Comparison of ENCODE assay signal across 11 cellular contexts in genomic region chr15:23629234-23629805, GRCh38.
DNase-seq lines count a peak whose midpoint lies in the region; ATAC-seq, FAIRE-seq and TF ChIP-seq lines count a peak whose summit lies in the region.
"Had no signal": no experiment of that assay in that cellular context is flagged by ENCODE, and none has a peak within 500 bp of the region (broad histone marks: within the 10 kb centered on the region; RNA-seq: fewer than 3 reads in every experiment).

No MANE protein-coding gene starts in this region.

- peaks cover 3% of the 10 kb centered on the region for H3K4me1 ChIP-seq in iPS-15b (ENCODE audit: control insufficient read depth, insufficient read depth, low read length)

- TF ChIP-seq CTCF in HFF-Myc (IDR thresholded peaks at IDR 0.05; ENCODE audit: low read depth, low read length, missing control alignments) = peak; percentile 33

- no peaks in the 10 kb centered on the region for H3K36me3 ChIP-seq in iPS-15b (ENCODE audit: control insufficient read depth, insufficient read depth, low read length)

- H3K9ac ChIP-seq in iPS-15b (ENCODE audit: low read depth, low read length) = no peak overlapping the region

- H3K4me3 ChIP-seq in HFF-Myc (replicated peaks; ENCODE audit: low read depth, low read length) (no peak overlapping the region), iPS-15b (ENCODE audit: low read depth, low read length) (peak overlapping the region; percentile 6)

- no peaks in the 10 kb centered on the region for H3K9me3 ChIP-seq in iPS-15b (ENCODE audit: control insufficient read depth, insufficient read depth, low read length)

- FAIRE-seq in RCC 7860 (lab: Jason Lieb, UNC) = peak; percentile 34

- DNase-seq in ACHN (peak; percentile 19), HFF-Myc (ENCODE audit: extremely low read depth, low read depth) (no peak), RCC 7860 (ENCODE audit: low spot score) (peak; percentile 15), NCI-H446 (lab: John Stamatoyannopoulos, UW) (no peak), EL (no peak)
- DNase-seq in effector CD8-positive, alpha-beta T cell (lab: John Stamatoyannopoulos, UW) = no peak
- DNase-seq: anterior cingulate cortex, NCI-H526 treated with DMSO at 0.1 percent for 48 hours, right cardiac atrium had no signal

- H3K27me3 ChIP-seq in iPS-15b (ENCODE audit: control insufficient read depth, insufficient read depth, low read length) = peaks cover 82% of the 10 kb centered on the region

- no peak for ATAC-seq in GM19397 (IDR thresholded peaks at IDR 0.05; ENCODE audit: unreplicated experiment)
- ATAC-seq: right cardiac atrium had no signal

- in situ Hi-C loops in ACHN (cut with HindIII; ENCODE audit: low pct_ligation_motif_present, low pct_unique_long_range_greater_than_20kb, low sequenced_read_pairs) = loop anchor here (25.0 kb wide), 1 partner anchor 233 kb away; no protein-coding TSS in a partner anchor

Comparison
In these comparisons a context has a peak if more than half of its experiments do, and no peak if none do; other contexts are left out.
1. DNase-seq: peak in ACHN (single experiment) and RCC 7860 (single experiment); none in HFF-Myc (single experiment), effector CD8-positive, alpha-beta T cell (single experiment), NCI-H446 (0 of 2) and EL (single experiment).